Comparison of ENCODE assay signal across 16 cellular contexts in the genomic region with DNA sequence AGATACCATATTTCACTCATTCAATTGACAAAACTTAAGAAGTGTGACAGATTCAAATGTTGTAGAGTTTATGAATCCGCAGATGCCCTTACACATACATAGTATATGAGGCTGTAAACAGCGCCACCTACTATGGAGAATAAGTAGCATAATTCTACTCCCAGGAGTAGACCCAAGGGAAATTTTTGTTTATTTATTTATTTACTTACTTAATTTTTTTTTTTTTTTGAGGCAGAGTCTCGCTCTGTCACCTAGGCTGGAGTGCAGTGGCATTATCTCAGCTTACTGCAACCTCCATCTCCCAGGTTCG. TPM values are rescaled to one million over a fixed set of nuclear protein-coding genes. Genes with fewer than 3 reads are reported as not detected.
DNase-seq lines count a peak whose midpoint lies in the region; ATAC-seq and TF ChIP-seq lines count a peak whose summit lies in the region.
"Had no signal": no experiment of that assay in that cellular context is flagged by ENCODE, and none has a peak within 500 bp of the region (broad histone marks: within the 10 kb centered on the region; RNA-seq: fewer than 3 reads in every experiment).

No MANE protein-coding gene starts in this region.

- H2AFZ ChIP-seq in GM23248 (no peak overlapping the region), PC-9 (no peak overlapping the region), MM.1S (ENCODE audit: low read length) (no peak overlapping the region)

- H3K4me1 ChIP-seq in GM23248 (ENCODE audit: insufficient read depth), result no peaks in the 10 kb centered on the region
- no peaks in the 10 kb centered on the region for H3K4me1 ChIP-seq in PC-9 (replicated peaks; ENCODE audit: insufficient read depth)
- H3K4me1 ChIP-seq in MM.1S (ENCODE audit: low read length), result no peaks in the 10 kb centered on the region
- no peaks in the 10 kb centered on the region for H3K4me1 ChIP-seq in adrenal gland (replicated peaks in 1 of 2)
- H3K4me1 ChIP-seq: lower lobe of right lung had no signal

- H4K20me1 ChIP-seq in GM23248 (ENCODE audit: insufficient read depth), result no peaks in the 10 kb centered on the region
- no peaks in the 10 kb centered on the region for H4K20me1 ChIP-seq in PC-9 (ENCODE audit: insufficient read depth)
- H4K20me1 ChIP-seq in MM.1S (ENCODE audit: insufficient read depth, low read length), result no peaks in the 10 kb centered on the region

- no peak overlapping the region for H3K4me2 ChIP-seq in GM23248 (ENCODE audit: unreplicated experiment)
- no peak overlapping the region for H3K4me2 ChIP-seq in PC-9
- H3K4me2 ChIP-seq in MM.1S (ENCODE audit: low read depth, low read length), result no peak overlapping the region

- no peak overlapping the region for H3K27ac ChIP-seq in GM23248
- no peak overlapping the region for H3K27ac ChIP-seq in PC-9
- no peak overlapping the region for H3K27ac ChIP-seq in MM.1S (ENCODE audit: low read length)
- H3K27ac ChIP-seq in adrenal gland, result no peak overlapping the region
- H3K27ac ChIP-seq: lower lobe of right lung had no signal

- H3K9me2 ChIP-seq in GM23248 (ENCODE audit: insufficient read depth) (no peaks in the 10 kb centered on the region), PC-9 (ENCODE audit: insufficient read depth) (no peaks in the 10 kb centered on the region), MM.1S (replicated peaks; ENCODE audit: insufficient read depth, low read length) (no peaks in the 10 kb centered on the region)

- H3K4me3 ChIP-seq in AG10803 (ENCODE audit: low read length), result no peak overlapping the region
- H3K4me3 ChIP-seq in GM23248, result no peak overlapping the region
- no peak overlapping the region for H3K4me3 ChIP-seq in PC-9
- no peak overlapping the region for H3K4me3 ChIP-seq in MM.1S (ENCODE audit: low read length)
- H3K4me3 ChIP-seq in adrenal gland, result no peak overlapping the region
- H3K4me3 ChIP-seq: lower lobe of right lung had no signal

- H3K9ac ChIP-seq in GM23248, result no peak overlapping the region
- no peak overlapping the region for H3K9ac ChIP-seq in MM.1S (ENCODE audit: low read length)

- 0 out of 2 replicates have a peak, but pooled peaks cover 4% of the 10 kb centered on the region for H3K36me3 ChIP-seq in GM23248 (ENCODE audit: low read depth)
- peaks cover 4% of the 10 kb centered on the region; the same call in 1 of the 2 replicates for H3K36me3 ChIP-seq in PC-9 (ENCODE audit: low read depth)
- no peaks in the 10 kb centered on the region for H3K36me3 ChIP-seq in MM.1S (replicated peaks; ENCODE audit: insufficient read depth, low read length)
- no peaks in the 10 kb centered on the region for H3K36me3 ChIP-seq in adrenal gland (replicated peaks in 1 of 2)

- TF ChIP-seq CTCF in AG10803 (conservative IDR thresholded peaks at IDR 0.05; ENCODE audit: low read length) (no peak), PC-9 (conservative IDR thresholded peaks at IDR 0.05) (peak; percentile 42; the same call in 1 of the 2 replicates), MM.1S (IDR thresholded peaks at IDR 0.05; ENCODE audit: low read length) (no peak), adrenal gland (IDR thresholded peaks at IDR 0.05) (no peak)

- DNase-seq in AG10803 (ENCODE audit: low read depth) (peak; percentile 3), GM23248 (peak; percentile 43), PC-9 (no peak), MM.1S (no peak), adrenal gland (no peak)
- DNase-seq in stimulated activated CD4-positive, alpha-beta T cell treated with anti-CD3 and anti-CD28 coated beads, Interleukin-1b, Interleukin-23, amount 100 ng/mL, for 48 hours, result no peak
- DNase-seq: activated CD4-positive, CD25-positive, alpha-beta regulatory T cell treated with anti-CD3 and anti-CD28 coated beads, Interleukin-2, amount 50 U/mL, for 72 hours; caudate nucleus; GOT3; lower lobe of right lung; natural killer cell; NCI-H1048; NCI-H2171; NCI-H774 had no signal

- peaks cover 6% of the 10 kb centered on the region for H3K9me3 ChIP-seq in GM23248 (ENCODE audit: low read depth)
- H3K9me3 ChIP-seq in PC-9 (ENCODE audit: insufficient read depth, low read depth), result peaks cover 15% of the 10 kb centered on the region
- no peaks in the 10 kb centered on the region for H3K9me3 ChIP-seq in MM.1S (replicated peaks; ENCODE audit: insufficient read depth, low read length)
- peaks cover 0 to 23% (median 0%) of the 10 kb centered on the region in 3 donors for H3K9me3 ChIP-seq in adrenal gland (replicated peaks in 1 of 3)

- CTCF ChIA-PET in PC-9 (lab: Charles Lee), result no interaction called here

- WGBS in GM23248 (ENCODE audit: low coverage in 1 of 2, low lambda C conversion rate in 2 of 2, missing lambda C conversion rate in 2 of 2), 2 experiments, result 85 to 90% methylated on average over 4 of the region's 4 CpGs
- 95 to 99% (median 98%) methylated on average over 4 of the region's 4 CpGs for WGBS in adrenal gland, 4 donors

- intact Hi-C loops in PC-9 (cut with micrococcal nuclease; ENCODE audit: unreplicated experiment) (no loop called here), adrenal gland (cut with DNase I) (no loop called here)

- TF ChIP-seq POLR2A in adrenal gland (IDR thresholded peaks at IDR 0.05), result no peak

- H3K79me2 ChIP-seq in GM23248 (ENCODE audit: insufficient read depth) (0 out of 2 replicates have a peak, but pooled peaks cover 4% of the 10 kb centered on the region), PC-9 (ENCODE audit: low read depth) (no peaks in the 10 kb centered on the region), MM.1S (ENCODE audit: low read length) (no peaks in the 10 kb centered on the region)

- H3K27me3 ChIP-seq in GM23248 (replicated peaks; ENCODE audit: insufficient read depth), result no peaks in the 10 kb centered on the region
- no peaks in the 10 kb centered on the region for H3K27me3 ChIP-seq in PC-9 (ENCODE audit: insufficient read depth, low read depth)
- H3K27me3 ChIP-seq in MM.1S (replicated peaks; ENCODE audit: insufficient read depth, low read length), result no peaks in the 10 kb centered on the region
- no peaks in the 10 kb centered on the region for H3K27me3 ChIP-seq in adrenal gland

- ATAC-seq in esophagus mucosa, result peak; percentile 60
- no peak for ATAC-seq in GM18498 (IDR thresholded peaks at IDR 0.05; ENCODE audit: unreplicated experiment)
- ATAC-seq: natural killer cell had no signal

- BruUV-seq in PC-9 (replicated peaks; lab: Mats Ljungman, UMichigan), result no TSS peak

- H3F3A ChIP-seq in GM23248 (ENCODE audit: insufficient read depth), result no peaks in the 10 kb centered on the region
- H3F3A ChIP-seq in PC-9 (ENCODE audit: insufficient read depth, low read depth), result no peaks in the 10 kb centered on the region
- H3F3A ChIP-seq in MM.1S (ENCODE audit: insufficient read depth, low read length), result no peaks in the 10 kb centered on the region

- POLR2A ChIA-PET in PC-9 (lab: Charles Lee; ENCODE audit: unreplicated experiment), result no interaction called here

- in situ Hi-C loops in GM23248 (cut with MboI), result no loop called here

RNA-seq across cellular contexts. Expression of gene GAN, which starts 35.5 kb away (rescaled TPM):
- 5.7 and 5.8 TPM in 2 replicates for total RNA-seq in GM23248 (2014; rRNA removed; shearing (Covaris generic))
- polyA plus RNA-seq in GM23248 (2016; fragmentation: Nextera tagmentation; extraction: Ambion mirVana), result 1.6 and 2.1 TPM in 2 replicates
- 11.9 TPM in 2 replicates for total RNA-seq in PC-9 (2021)
- 19.9 TPM for total RNA-seq in esophagus mucosa
- total RNA-seq in adrenal gland, result 1 to 10 TPM; 3.0 to 7.5 (median 4.7) TPM
- polyA plus RNA-seq in adrenal gland, result 1 to 10 TPM; 1.0 to 1.9 (median 1.5) TPM

Comparison
In these comparisons a context has a peak if more than half of its experiments do, and no peak if none do; other contexts are left out.
1. DNase-seq: peak in AG10803 (single experiment) and GM23248 (single experiment); none in PC-9 (0 of 2), MM.1S (single experiment), stimulated activated CD4-positive, alpha-beta T cell treated with anti-CD3 and anti-CD28 coated beads, Interleukin-1b, Interleukin-23, amount 100 ng/mL, for 48 hours (single experiment) and adrenal gland (0 of 7).